8 cellular contexts compared by ENCODE assay signal in genomic region chr17:45170976-45171337, GRCh38. TPM values are rescaled to one million over a fixed set of nuclear protein-coding genes. Genes with fewer than 3 reads are reported as not detected.
A peak's percentile ranks its signal among the peaks of the same experiment; 100 is the strongest.
DNase-seq lines count a peak whose midpoint lies in the region; ATAC-seq and TF ChIP-seq lines count a peak whose summit lies in the region.

No MANE protein-coding gene starts in this region.

- peak overlapping the region; percentile 49 for H3K9ac ChIP-seq in fibroblast of lung (ENCODE audit: insufficient read depth, low read length)

- H3K79me2 ChIP-seq in fibroblast of lung (ENCODE audit: control insufficient read depth, insufficient read depth, low read length) (no peaks in the 10 kb centered on the region), osteoblast (ENCODE audit: insufficient read depth, low read length) (no peaks in the 10 kb centered on the region)

- H3K4me1 Mint-ChIP-seq in T-helper 17 cell, result peaks cover 9% of the 10 kb centered on the region

- peak overlapping the region; percentile 6 for H3K27ac Mint-ChIP-seq in T-helper 17 cell

- H3K4me3 ChIP-seq in fibroblast of lung (replicated peaks in 1 of 4; ENCODE audit: control extremely low read depth in 1 of 4, insufficient read depth in 1 of 4, low read depth in 3 of 4, low read length in 4 of 4), result peak overlapping the region; percentile 13 to 57 (median 26)
- H3K4me3 ChIP-seq in osteoblast (ENCODE audit: insufficient read depth, low read length), result peak overlapping the region; percentile 43

- ATAC-seq in T-helper 17 cell (no peak), GM21786 (IDR thresholded peaks at IDR 0.05; ENCODE audit: unreplicated experiment) (no peak)

- peak overlapping the region; percentile 62 for H2AFZ ChIP-seq in fibroblast of lung (ENCODE audit: low read length)
- peak overlapping the region; percentile 76 for H2AFZ ChIP-seq in osteoblast (ENCODE audit: low read length)

- H3K4me2 ChIP-seq in fibroblast of lung (ENCODE audit: extremely low read depth, insufficient read depth, low read length) (peak overlapping the region; percentile 58), osteoblast (ENCODE audit: insufficient read depth, low read length) (peak overlapping the region; percentile 72)

- peak; percentile 88 for DNase-seq in GM04503 (ENCODE audit: low read depth)
- no peak for DNase-seq in T-helper 17 cell
- DNase-seq in fibroblast of lung (ENCODE audit: low read depth in 2 of 2), result peak; percentile 73 to 86
- DNase-seq in osteoblast (ENCODE audit: insufficient read length, low spot score, missing footprints), result peak; percentile 91
- DNase-seq in activated effector memory CD4-positive, alpha-beta T cell treated with anti-CD3 and anti-CD28 coated beads, Interleukin-2, amount 50 U/mL, for 16 hours, result no peak
- DNase-seq in SHP77 (lab: John Stamatoyannopoulos, UW), result no peak
- no peak for DNase-seq in HuH-7.5 (ENCODE audit: low spot score)

- H3K27me3 ChIP-seq in fibroblast of lung (ENCODE audit: control insufficient read depth, insufficient read depth, low read length) (no peaks in the 10 kb centered on the region), osteoblast (ENCODE audit: insufficient read depth, low read length) (no peaks in the 10 kb centered on the region)

- H3K4me3 Mint-ChIP-seq in T-helper 17 cell, result peak overlapping the region; percentile 53

- H3K4me1 ChIP-seq in fibroblast of lung (ENCODE audit: control insufficient read depth, extremely low read depth, insufficient read depth, low read length), result peaks cover 22% of the 10 kb centered on the region
- H3K4me1 ChIP-seq in osteoblast (ENCODE audit: insufficient read depth, low read length), result peaks cover 33% of the 10 kb centered on the region

- H4K20me1 ChIP-seq in fibroblast of lung (ENCODE audit: control insufficient read depth, extremely low read depth, insufficient read depth, low read length) (no peaks in the 10 kb centered on the region), osteoblast (ENCODE audit: insufficient read depth, low read length) (no peaks in the 10 kb centered on the region)

- TF ChIP-seq CTCF in fibroblast of lung (conservative IDR thresholded peaks at IDR 0.05 in 1 of 2, IDR thresholded peaks at IDR 0.05 in 1 of 2; ENCODE audit: low read depth in 1 of 2, low read length in 2 of 2) (no peak), osteoblast (IDR thresholded peaks at IDR 0.05; ENCODE audit: extremely low read depth, low read depth, low read length) (no peak)

- H3K36me3 ChIP-seq in fibroblast of lung (ENCODE audit: control insufficient read depth, insufficient read depth, low read length), result peaks cover 2% of the 10 kb centered on the region
- H3K36me3 ChIP-seq in osteoblast (ENCODE audit: insufficient read depth, low read length), result peaks cover 4% of the 10 kb centered on the region

- H3K27ac ChIP-seq in fibroblast of lung (ENCODE audit: insufficient read depth, low read length) (peak overlapping the region; percentile 87), osteoblast (ENCODE audit: low read depth, low read length) (peak overlapping the region; percentile 85)

- no peaks in the 10 kb centered on the region for H3K36me3 Mint-ChIP-seq in T-helper 17 cell (ENCODE audit: low read depth)

- H3K27me3 Mint-ChIP-seq in T-helper 17 cell, result no peaks in the 10 kb centered on the region

- H3K9me3 ChIP-seq in T-helper 17 cell (ENCODE audit: control insufficient read depth, low read length, poor library complexity, severe bottlenecking), result no peaks in the 10 kb centered on the region
- H3K9me3 ChIP-seq in fibroblast of lung (ENCODE audit: control insufficient read depth, insufficient read depth, low read depth, low read length), result no peaks in the 10 kb centered on the region
- no peaks in the 10 kb centered on the region for H3K9me3 ChIP-seq in osteoblast (ENCODE audit: low read depth, low read length)

RNA-seq across cellular contexts. Expression of gene HEXIM2, which starts 9.3 kb away (rescaled TPM):
- 10 to 100 TPM in 1 of 2 donors, 1 to 10 TPM in 1; 1.5 to 12.3 TPM for total RNA-seq in T-helper 17 cell
- total RNA-seq in fibroblast of lung, result 12.8 and 18.7 TPM in 2 replicates
- polyA plus RNA-seq in fibroblast of lung, result 1.9 and 2.7 TPM in 2 replicates
- polyA plus RNA-seq in fibroblast of lung (2012), result 4.3 and 6.4 TPM in 2 replicates
- polyA minus RNA-seq in fibroblast of lung (ENCODE audit: low replicate concordance), result 2.0 and 7.2 TPM in 2 replicates
- 10.0 and 10.9 TPM in 2 replicates for total RNA-seq in osteoblast

RNA-seq across cellular contexts. Expression of gene HEXIM1, which starts 22.7 kb away (rescaled TPM):
- 10 to 100 TPM; 52.4 to 71.8 TPM for total RNA-seq in T-helper 17 cell
- total RNA-seq in fibroblast of lung, result 9.9 and 10.3 TPM in 2 replicates
- 11.7 and 12.4 TPM in 2 replicates for polyA plus RNA-seq in fibroblast of lung
- polyA plus RNA-seq in fibroblast of lung (2012), result 20.2 and 20.3 TPM in 2 replicates
- polyA minus RNA-seq in fibroblast of lung (ENCODE audit: low replicate concordance), result 4.3 and 6.1 TPM in 2 replicates
- 10.9 and 12.1 TPM in 2 replicates for total RNA-seq in osteoblast

RNA-seq across cellular contexts. Expression of gene ACBD4, which starts 35.5 kb away (rescaled TPM):
- total RNA-seq in T-helper 17 cell (10 to 100 TPM; 13.6 to 18.9 TPM), fibroblast of lung (7.7 and 18.0 TPM in 2 replicates), osteoblast (4.7 and 6.2 TPM in 2 replicates)
- 3.0 and 3.4 TPM in 2 replicates for polyA plus RNA-seq in fibroblast of lung
- 5.8 and 6.3 TPM in 2 replicates for polyA plus RNA-seq in fibroblast of lung (2012)
- polyA minus RNA-seq in fibroblast of lung (ENCODE audit: low replicate concordance), result 4.9 and 8.4 TPM in 2 replicates

RNA-seq across cellular contexts. Expression of gene PLCD3, which starts 38.6 kb away (rescaled TPM):
- 1 to 10 TPM; 3.7 to 5.0 TPM for total RNA-seq in T-helper 17 cell
- total RNA-seq in fibroblast of lung, result 39.3 and 59.8 TPM in 2 replicates
- 32.8 and 52.1 TPM in 2 replicates for polyA plus RNA-seq in fibroblast of lung
- 39.6 and 76.5 TPM in 2 replicates for polyA plus RNA-seq in fibroblast of lung (2012)
- 151 and 159 TPM in 2 replicates for polyA minus RNA-seq in fibroblast of lung (ENCODE audit: low replicate concordance)
- total RNA-seq in osteoblast, result 31.5 and 47.7 TPM in 2 replicates

RNA-seq across cellular contexts. Expression of gene FMNL1, which starts 50.7 kb away (rescaled TPM):
- total RNA-seq in T-helper 17 cell, result 100 to 1,000 TPM; 509 to 550 TPM
- 2.8 and 3.1 TPM in 2 replicates for total RNA-seq in fibroblast of lung
- 1.1 and 1.9 TPM in 2 replicates for polyA plus RNA-seq in fibroblast of lung
- polyA plus RNA-seq in fibroblast of lung (2012), result 2.6 and 6.2 TPM in 2 replicates
- 11.4 and 13.4 TPM in 2 replicates for polyA minus RNA-seq in fibroblast of lung (ENCODE audit: low replicate concordance)
- total RNA-seq in osteoblast, result 2.7 and 3.6 TPM in 2 replicates

Comparison
In these comparisons a context has a peak if more than half of its experiments do, and no peak if none do; other contexts are left out.
1. DNase-seq: peak in GM04503 (single experiment), fibroblast of lung (2 of 2) and osteoblast (single experiment); none in T-helper 17 cell (0 of 3), activated effector memory CD4-positive, alpha-beta T cell treated with anti-CD3 and anti-CD28 coated beads, Interleukin-2, amount 50 U/mL, for 16 hours (single experiment), SHP77 (0 of 2) and HuH-7.5 (single experiment).